Comparison of ENCODE assay signal across 1 cellular context in genomic region chr1:18109756-18110597, GRCh38.
TF ChIP-seq lines count a peak whose summit lies in the region.

No MANE protein-coding gene starts in this region.

TF ChIP-seq in HEK293, 187 proteins besides CTCF, POLR2A, EP300 and RAD21 (continued from another document and continues in another):
- TF ChIP-seq HIC1 (tag by site-specific recombination; IDR thresholded peaks at IDR 0.05), result peak; percentile 81
- no peak for TF ChIP-seq ZNF48 (tag by site-specific recombination; IDR thresholded peaks at IDR 0.05)
- TF ChIP-seq ZNF626 (tag by site-specific recombination; IDR thresholded peaks at IDR 0.05), result no peak
- no peak for TF ChIP-seq ZNF112 (tag by site-specific recombination; IDR thresholded peaks at IDR 0.05)
- no peak for TF ChIP-seq WT1 (tag by site-specific recombination; IDR thresholded peaks at IDR 0.05)
- no peak for TF ChIP-seq ZNF10 (tag by site-specific recombination; IDR thresholded peaks at IDR 0.05)
- no peak for TF ChIP-seq ZNF175 (tag by site-specific recombination; IDR thresholded peaks at IDR 0.05)
- no peak for TF ChIP-seq PBX3 (CRISPR knock-in tag; IDR thresholded peaks at IDR 0.05)
- no peak for TF ChIP-seq ZNF24 (tag by site-specific recombination; IDR thresholded peaks at IDR 0.05)
- no peak for TF ChIP-seq ZNF324 (tag by site-specific recombination; IDR thresholded peaks at IDR 0.05)
- no peak for TF ChIP-seq HOXA7 (CRISPR knock-in tag; IDR thresholded peaks at IDR 0.05; ENCODE audit: borderline replicate concordance)
- peak; percentile 78 for TF ChIP-seq GLIS2 (tag by site-specific recombination; IDR thresholded peaks at IDR 0.05)
- TF ChIP-seq EGR2 (tag by site-specific recombination; IDR thresholded peaks at IDR 0.05; ENCODE audit: low read depth), result peak; percentile 46; the same call in 1 of the 2 replicates
- TF ChIP-seq ZNF223 (tag by site-specific recombination; IDR thresholded peaks at IDR 0.05), result no peak
- no peak for TF ChIP-seq ZNF26 (tag by site-specific recombination; IDR thresholded peaks at IDR 0.05)
- no peak for TF ChIP-seq ZNF701 (tag by site-specific recombination; IDR thresholded peaks at IDR 0.05)
- no peak for TF ChIP-seq ZNF202 (tag by site-specific recombination; IDR thresholded peaks at IDR 0.05; ENCODE audit: borderline replicate concordance)
- TF ChIP-seq ZNF664 (tag by site-specific recombination; IDR thresholded peaks at IDR 0.05), result no peak
- peak; percentile 96 for TF ChIP-seq ZBTB20 (tag by site-specific recombination; IDR thresholded peaks at IDR 0.05)
- no peak; the same call in 1 of the 2 replicates for TF ChIP-seq ZNF76 (tag by site-specific recombination; IDR thresholded peaks at IDR 0.05; ENCODE audit: borderline replicate concordance, low read depth)
- TF ChIP-seq REST (tag by site-specific recombination; IDR thresholded peaks at IDR 0.05), result no peak
- TF ChIP-seq SP3 (tag by site-specific recombination; IDR thresholded peaks at IDR 0.05), result peak; percentile 53
- TF ChIP-seq ZNF549 (tag by site-specific recombination; IDR thresholded peaks at IDR 0.05), result no peak
- 0 out of 2 replicates have a peak, but pooled peaks have one; percentile 24 for TF ChIP-seq ZNF366 (tag by site-specific recombination; conservative IDR thresholded peaks at IDR 0.05)
- 0 out of 2 replicates have a peak, but pooled peaks have one; percentile 53 for TF ChIP-seq ZNF2 (tag by site-specific recombination; IDR thresholded peaks at IDR 0.05)
- no peak for TF ChIP-seq ZFP3 (tag by site-specific recombination; IDR thresholded peaks at IDR 0.05; ENCODE audit: low read depth)
- 0 out of 2 replicates have a peak, but pooled peaks have one; percentile 53 for TF ChIP-seq ZNF600 (tag by site-specific recombination; IDR thresholded peaks at IDR 0.05)
- peak; percentile 65 for TF ChIP-seq ZNF398 (tag by site-specific recombination; IDR thresholded peaks at IDR 0.05)
- TF ChIP-seq ZBTB26 (tag by site-specific recombination; optimal IDR thresholded peaks at IDR 0.05), result peak; percentile 68
- TF ChIP-seq TSHZ1 (tag by site-specific recombination; IDR thresholded peaks at IDR 0.05; ENCODE audit: borderline replicate concordance), result no peak
- no peak for TF ChIP-seq ZNF311 (tag by site-specific recombination; IDR thresholded peaks at IDR 0.05; ENCODE audit: borderline replicate concordance)
- no peak for TF ChIP-seq ZSCAN30 (tag by site-specific recombination; IDR thresholded peaks at IDR 0.05)
- TF ChIP-seq ZNF391 (tag by site-specific recombination; IDR thresholded peaks at IDR 0.05; ENCODE audit: borderline replicate concordance, low read depth), result 0 out of 2 replicates have a peak, but pooled peaks have one; percentile 32
- TF ChIP-seq ELK4 (IDR thresholded peaks at IDR 0.05; ENCODE audit: borderline replicate concordance, low read depth, low read length), result no peak
- TF ChIP-seq ZNF791 (tag by site-specific recombination; IDR thresholded peaks at IDR 0.05), result no peak
- TF ChIP-seq ZNF548 (tag by site-specific recombination; IDR thresholded peaks at IDR 0.05), result no peak
- TF ChIP-seq ZNF660 (tag by site-specific recombination; IDR thresholded peaks at IDR 0.05), result 0 out of 2 replicates have a peak, but pooled peaks have one; percentile 34
- no peak for TF ChIP-seq ZNF19 (tag by site-specific recombination; IDR thresholded peaks at IDR 0.05; ENCODE audit: low read depth)
- TF ChIP-seq ZNF558 (tag by site-specific recombination; IDR thresholded peaks at IDR 0.05), result no peak
- TF ChIP-seq IKZF3 (tag by site-specific recombination; IDR thresholded peaks at IDR 0.05), result no peak
- TF ChIP-seq SP7 (tag by site-specific recombination; IDR thresholded peaks at IDR 0.05), result peak; percentile 53; the same call in 1 of the 2 replicates
- TF ChIP-seq ZNF23 (tag by site-specific recombination; IDR thresholded peaks at IDR 0.05; ENCODE audit: borderline replicate concordance), result no peak
- TF ChIP-seq ZNF248 (tag by site-specific recombination; IDR thresholded peaks at IDR 0.05), result no peak
- no peak for TF ChIP-seq ZNF132 (tag by site-specific recombination; IDR thresholded peaks at IDR 0.05; ENCODE audit: borderline replicate concordance)
- TF ChIP-seq GLI2 (tag by site-specific recombination; IDR thresholded peaks at IDR 0.05; ENCODE audit: borderline replicate concordance, low read depth), result no peak
- no peak for TF ChIP-seq ZNF776 (tag by site-specific recombination; IDR thresholded peaks at IDR 0.05; ENCODE audit: borderline replicate concordance)
- TF ChIP-seq ZNF335 (tag by site-specific recombination; conservative IDR thresholded peaks at IDR 0.05), result peak; percentile 21
- TF ChIP-seq ZNF37A (tag by site-specific recombination; IDR thresholded peaks at IDR 0.05), result no peak
- peak; percentile 96 for TF ChIP-seq ZBTB17 (tag by site-specific recombination; IDR thresholded peaks at IDR 0.05)
- no peak for TF ChIP-seq SETDB1 (IDR thresholded peaks at IDR 0.05; ENCODE audit: insufficient read length, low read length)
- no peak for TF ChIP-seq SALL2 (tag by site-specific recombination; IDR thresholded peaks at IDR 0.05; ENCODE audit: borderline replicate concordance)
- no peak for TF ChIP-seq ZNF292 (tag by site-specific recombination; IDR thresholded peaks at IDR 0.05; ENCODE audit: borderline replicate concordance, low read depth)
- TF ChIP-seq KLF16 (tag by site-specific recombination; IDR thresholded peaks at IDR 0.05), result peak; percentile 85
- TF ChIP-seq ZNF404 (tag by site-specific recombination; IDR thresholded peaks at IDR 0.05), result no peak
- TF ChIP-seq KLF9 (tag by site-specific recombination; IDR thresholded peaks at IDR 0.05; ENCODE audit: low read depth), result peak; percentile 65
- TF ChIP-seq ZIC2 (tag by site-specific recombination; IDR thresholded peaks at IDR 0.05), result 0 out of 2 replicates have a peak, but pooled peaks have one; percentile 11
